ENCODE assay signal across 17 cellular contexts in the genomic region with DNA sequence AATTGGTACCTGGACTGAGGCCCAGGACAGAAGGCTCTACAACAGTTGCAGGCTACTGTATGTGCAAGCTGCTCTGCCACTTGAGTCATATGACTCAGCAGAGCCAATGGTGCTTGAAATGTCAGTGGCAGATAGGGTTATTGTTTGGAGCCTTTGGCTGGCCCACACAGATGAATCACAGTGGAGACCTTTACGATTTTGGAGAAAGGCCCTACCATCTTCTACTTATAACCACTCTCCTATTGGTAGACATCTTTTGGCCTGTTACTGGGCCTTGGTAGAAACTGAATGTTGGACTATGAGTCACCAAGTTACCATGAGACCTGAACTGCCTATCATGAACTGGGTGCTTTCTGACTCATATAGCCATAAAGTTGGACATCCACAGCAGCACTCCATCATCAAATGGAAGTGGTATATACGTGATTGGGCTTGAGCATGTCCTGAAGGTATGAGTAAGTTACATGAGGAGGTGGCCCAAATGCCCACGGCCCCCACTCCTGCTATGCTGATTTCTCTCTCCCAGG.
"Had no signal": no experiment of that assay in that cellular context is flagged by ENCODE, and none has a peak within 500 bp of the region (broad histone marks: within the 10 kb centered on the region; RNA-seq: fewer than 3 reads in every experiment).

No MANE protein-coding gene starts in this region.

- DNase-seq: activated B cell treated with CpG ODN at 0.5 μM for 24 hours; activated CD4-positive, alpha-beta T cell treated with anti-CD3 and anti-CD28 coated beads, Interleukin-2, amount 10 ng/mL, durations not matched to agents 24 days and 14 days; activated CD8-positive, alpha-beta memory T cell treated with anti-CD3 and anti-CD28 coated beads, Interleukin-2, amount 50 U/mL, for 4 hours; activated CD8-positive, alpha-beta T cell treated with anti-CD3 and anti-CD28 coated beads, Interleukin-2, amount 10 ng/mL, durations not matched to agents 7 days and 5 days; activated effector memory CD4-positive, alpha-beta T cell treated with anti-CD3 and anti-CD28 coated beads, Interleukin-2, amount 50 U/mL, for 16 hours; activated T-cell treated with anti-CD3 and anti-CD28 coated beads, Interleukin-2, amount 50 U/mL, for 48 hours; amygdala; hypothalamus; right cardiac atrium; small intestine; stimulated activated CD4-positive, alpha-beta T cell treated with anti-CD3 and anti-CD28 coated beads, Interleukin-4, amount 100 ng/mL, for 4 hours; stimulated activated CD8-positive, alpha-beta memory T cell treated with anti-CD3 and anti-CD28 coated beads, Interleukin-4, amount 100 ng/mL, for 48 hours; stimulated activated naive CD4-positive, alpha-beta T cell treated with Interleukin-2 at 50 U/mL for 16 hours had no signal

- ATAC-seq: activated CD8-positive, alpha-beta T cell treated with anti-CD3 and anti-CD28 coated beads, Interleukin-2, amount 10 ng/mL, durations not matched to agents 7 days and 5 days; esophagus mucosa; right cardiac atrium had no signal

- H3K4me3 ChIP-seq: suprapubic skin had no signal

- H3K27ac ChIP-seq: suprapubic skin had no signal

- H3K4me1 ChIP-seq: suprapubic skin had no signal

- H3K27me3 ChIP-seq: suprapubic skin had no signal

- H3K9me3 ChIP-seq: suprapubic skin had no signal

- FAIRE-seq: endometrium, small intestine, TTC549 had no signal

- H3K36me3 ChIP-seq: suprapubic skin had no signal
